ENCODE assay signal across 26 cellular contexts in genomic region chr11:35071722-35072121, GRCh38.
"Had no signal": no experiment of that assay in that cellular context is flagged by ENCODE, and none has a peak within 500 bp of the region (broad histone marks: within the 10 kb centered on the region; RNA-seq: fewer than 3 reads in every experiment).

No MANE protein-coding gene starts in this region.

- H3K27me3 ChIP-seq: brain microvascular endothelial cell, neutrophil, ovary, upper lobe of left lung had no signal

- H3K27me3 Mint-ChIP-seq: stimulated activated naive CD8-positive, alpha-beta T cell treated with anti-CD3 and anti-CD28 coated beads, Interleukin-15, amount 100 ng/mL, for 72 hours had no signal

- H3K4me1 Mint-ChIP-seq: nephron progenitor cell had no signal

- ATAC-seq: esophagus mucosa; left cardiac atrium; left ventricle myocardium superior; sciatic nerve; stimulated activated naive CD8-positive, alpha-beta T cell treated with anti-CD3 and anti-CD28 coated beads, Interleukin-15, amount 100 ng/mL, for 72 hours had no signal

- H3K4me3 Mint-ChIP-seq: nephron progenitor cell had no signal

- H3K27ac ChIP-seq: brain microvascular endothelial cell, coronary artery, neutrophil, ovary, skin epidermis, upper lobe of left lung had no signal

- DNase-seq: activated CD4-positive, alpha-beta T cell treated with anti-CD3 and anti-CD28 coated beads for 4 hours; activated CD4-positive, alpha-beta T cell treated with anti-CD3 and anti-CD28 coated beads, Interleukin-2, amount 50 U/mL, for 4 hours; activated CD8-positive, alpha-beta memory T cell treated with anti-CD3 and anti-CD28 coated beads, Interleukin-2, amount 50 U/mL, for 4 hours; activated naive CD4-positive, alpha-beta T cell; activated T-cell treated with anti-CD3 and anti-CD28 coated beads, Interleukin-2, amount 50 U/mL, for 1 hour; amniotic stem cell; brain microvascular endothelial cell; foreskin fibroblast; head of caudate nucleus; hippocampal formation; left cardiac atrium; left ventricle myocardium superior; nephron progenitor cell; ovary; stimulated activated CD4-positive, alpha-beta T cell treated with anti-CD3 and anti-CD28 coated beads, Interleukin-12 subunit alpha, Interleukin-12 subunit beta, amount 100 ng/mL, for 4 hours; stimulated activated CD4-positive, alpha-beta T cell treated with anti-CD3 and anti-CD28 coated beads, Interleukin-4, amount 100 ng/mL, for 1 hour; stimulated activated naive CD8-positive, alpha-beta T cell treated with anti-CD3 and anti-CD28 coated beads, Interleukin-15, amount 100 ng/mL, for 72 hours; substantia nigra; upper lobe of left lung had no signal

- H3K9me3 ChIP-seq: neutrophil, ovary had no signal

- H3K27ac Mint-ChIP-seq: activated T-helper 2 cell treated with anti-CD3 and anti-CD28 coated beads, Interferon-gamma antibody, Interleukin-2, Interleukin-4, amounts not matched to agents 10 μg/mL and 5 μg/mL and 100 μg/mL, durations not matched to agents 14 hours and 24 hours and 36 hours; nephron progenitor cell; progenitor cell of endocrine pancreas; stimulated activated naive CD8-positive, alpha-beta T cell treated with anti-CD3 and anti-CD28 coated beads, Interleukin-15, amount 100 ng/mL, for 72 hours had no signal
